ENCODE assay signal across 8 cellular contexts in the genomic region with DNA sequence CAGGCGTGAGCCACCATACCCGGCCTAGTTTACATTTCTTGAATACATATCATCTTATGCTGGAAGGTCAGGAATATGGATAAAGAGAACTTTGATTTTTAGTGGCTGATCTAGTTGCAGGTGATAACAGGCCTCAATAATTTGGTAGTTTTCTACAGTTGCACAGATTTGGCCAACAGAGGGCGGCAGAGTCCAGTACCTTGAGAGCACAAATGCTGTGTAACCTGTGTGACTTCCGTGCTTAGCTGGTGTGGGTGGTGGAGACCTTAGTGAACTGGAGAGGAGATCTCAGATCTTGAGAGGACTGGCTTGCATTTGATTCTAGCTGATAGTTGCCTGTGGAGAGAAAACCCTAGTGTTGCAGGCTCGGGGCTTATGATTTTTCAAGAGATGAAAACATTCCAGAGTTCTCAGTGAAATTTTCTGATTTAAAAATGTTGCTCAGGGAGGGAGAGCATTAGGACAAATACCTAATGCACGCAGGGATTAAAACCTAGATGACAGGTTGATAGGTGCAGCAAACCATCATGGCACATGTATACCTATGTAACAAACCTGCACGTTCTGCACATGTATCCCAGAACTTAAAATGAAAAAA. TPM values are rescaled to one million over a fixed set of nuclear protein-coding genes. Genes with fewer than 3 reads are reported as not detected.
A peak's percentile ranks its signal among the peaks of the same experiment; 100 is the strongest.
DNase-seq lines count a peak whose midpoint lies in the region; ATAC-seq and TF ChIP-seq lines count a peak whose summit lies in the region.

No MANE protein-coding gene starts in this region.

- no peak overlapping the region for H3K4me3 Mint-ChIP-seq in osteocyte (ENCODE audit: unreplicated experiment)

- H3K27ac ChIP-seq in PC-9 (no peak overlapping the region), transverse colon (no peak overlapping the region)

- H3K9me3 ChIP-seq in PC-9 (ENCODE audit: insufficient read depth, low read depth) (no peaks in the 10 kb centered on the region), transverse colon (no peaks in the 10 kb centered on the region)

- ATAC-seq in GM21825 (IDR thresholded peaks at IDR 0.05; ENCODE audit: unreplicated experiment): peak; percentile 95

- peaks cover 4% of the 10 kb centered on the region; the same call in 1 of the 2 replicates for H3K9me2 ChIP-seq in PC-9 (ENCODE audit: insufficient read depth)

- no peaks in the 10 kb centered on the region for H3K9me3 Mint-ChIP-seq in osteocyte (ENCODE audit: unreplicated experiment)

- H3K4me1 Mint-ChIP-seq in osteocyte (ENCODE audit: unreplicated experiment): peaks cover 7% of the 10 kb centered on the region

- BruUV-seq in PC-9 (replicated peaks; lab: Mats Ljungman, UMichigan): no TSS peak

- H3K79me2 ChIP-seq in PC-9 (ENCODE audit: low read depth): no peaks in the 10 kb centered on the region

- POLR2A ChIA-PET in PC-9 (lab: Charles Lee; ENCODE audit: unreplicated experiment): no interaction called here

- H3K27me3 ChIP-seq in PC-9 (ENCODE audit: insufficient read depth, low read depth) (peaks cover 4% of the 10 kb centered on the region; the same call in 1 of the 2 replicates), transverse colon (no peaks in the 10 kb centered on the region)

- intact Hi-C loops in PC-9 (cut with micrococcal nuclease; ENCODE audit: unreplicated experiment): loop anchor here (1.0 kb wide), 2 partner anchors 433 to 655 kb away; no protein-coding TSS in a partner anchor
- intact Hi-C loops in transverse colon (cut with DNase I; ENCODE audit: low total_unique reads): no loop called here

- no peak for TF ChIP-seq POLR2A in transverse colon (IDR thresholded peaks at IDR 0.05)

- TF ChIP-seq CTCF in PC-9 (conservative IDR thresholded peaks at IDR 0.05): peak; percentile 88
- TF ChIP-seq CTCF in fibroblast of villous mesenchyme (IDR thresholded peaks at IDR 0.05; ENCODE audit: insufficient read depth, low read depth, low read length): peak; percentile 84
- TF ChIP-seq CTCF in osteocyte (IDR thresholded peaks at IDR 0.05): peak; percentile 88
- TF ChIP-seq CTCF in transverse colon (IDR thresholded peaks at IDR 0.05): peak; percentile 61 to 76 (median 71)

- TF ChIP-seq EP300 in transverse colon (IDR thresholded peaks at IDR 0.05; ENCODE audit: low read depth): no peak

- no peak overlapping the region for H2AFZ ChIP-seq in PC-9

- H3F3A ChIP-seq in PC-9 (ENCODE audit: insufficient read depth, low read depth): no peaks in the 10 kb centered on the region

- in situ Hi-C loops in transverse colon (cut with MboI; ENCODE audit: low pct_ligation_motif_present in 1 of 4, low pct_unique_long_range_greater_than_20kb in 1 of 4, low sequenced_read_pairs in 3 of 4): loop anchor here (25.0 kb wide), 2 partner anchors 654 to 829 kb away; no protein-coding TSS in a partner anchor

- WGBS in transverse colon (ENCODE audit: low coverage in 1 of 2), 2 donors: 37 to 69% methylated on average over 2 to 7 of the region's 7 CpGs

- no peaks in the 10 kb centered on the region for H4K20me1 ChIP-seq in PC-9 (ENCODE audit: insufficient read depth)

- peaks cover 9% of the 10 kb centered on the region for H3K27me3 Mint-ChIP-seq in osteocyte (ENCODE audit: unreplicated experiment)

- CTCF ChIA-PET in PC-9 (lab: Charles Lee): interaction anchor here (0.5 to 1.6 kb wide), 7 partner anchors 13 to 852 kb away, joined by 3 to 14 read pairs (median 5); no protein-coding TSS in a partner anchor

- no peaks in the 10 kb centered on the region for H3K36me3 ChIP-seq in PC-9 (ENCODE audit: low read depth)
- H3K36me3 ChIP-seq in transverse colon: no peaks in the 10 kb centered on the region

- no peaks in the 10 kb centered on the region for H3K4me1 ChIP-seq in PC-9 (replicated peaks; ENCODE audit: insufficient read depth)
- no peaks in the 10 kb centered on the region for H3K4me1 ChIP-seq in transverse colon

- H3K4me2 ChIP-seq in PC-9: no peak overlapping the region

- no peaks in the 10 kb centered on the region for H3K36me3 Mint-ChIP-seq in osteocyte (ENCODE audit: unreplicated experiment)

- no peak overlapping the region for H3K4me3 ChIP-seq in PC-9
- no peak overlapping the region for H3K4me3 ChIP-seq in fibroblast of villous mesenchyme (ENCODE audit: low read depth, low read length)
- H3K4me3 ChIP-seq in transverse colon: no peak overlapping the region

- H3K27ac Mint-ChIP-seq in osteocyte (ENCODE audit: unreplicated experiment): no peak overlapping the region

- peak; percentile 71 for DNase-seq in ELR (ENCODE audit: low read depth)
- DNase-seq in KG1 (lab: John Stamatoyannopoulos, UW): peak; percentile 10
- DNase-seq in PC-9: peak; percentile 39 to 65
- peak; percentile 83 to 84 for DNase-seq in activated T-cell treated with anti-CD3 and anti-CD28 coated beads, Interleukin-2, amount 50 U/mL, for 48 hours
- peak; percentile 56 for DNase-seq in fibroblast of villous mesenchyme (ENCODE audit: low read depth)
- DNase-seq in osteocyte (ENCODE audit: extremely low spot score, unreplicated experiment): no peak
- peak; percentile 73 for DNase-seq in transverse colon

RNA-seq across cellular contexts. Expression of a gene that starts 17.4 kb away (rescaled TPM):
- total RNA-seq in PC-9 (2021): not detected in 2 replicates
- total RNA-seq in fibroblast of villous mesenchyme: not detected in 2 replicates
- total RNA-seq in osteocyte: not detected in 2 replicates
- total RNA-seq in transverse colon: not detected
